Comparison of ENCODE assay signal across 8 cellular contexts in genomic region chr16:57244767-57245471, GRCh38. TPM values are rescaled to one million over a fixed set of nuclear protein-coding genes. Genes with fewer than 3 reads are reported as not detected.
DNase-seq lines count a peak whose midpoint lies in the region; ATAC-seq and TF ChIP-seq lines count a peak whose summit lies in the region.

Gene ARL2BP (plus strand): TSS chr16:57245259. CDS start chr16:57245368, 109 bp downstream.

- H3K4me3 ChIP-seq in GM12875 (ENCODE audit: low read depth, low read length) (peak within 1 kb of the TSS; percentile 77), adrenal gland (peak within 1 kb of the TSS; percentile 23 to 86 (median 64)), heart left ventricle (peak within 1 kb of the TSS; percentile 36 to 94 (median 82)), upper lobe of left lung (peak within 1 kb of the TSS; percentile 59 to 84 (median 62))

- H3K9me3 ChIP-seq in adrenal gland (replicated peaks in 1 of 3) (no peaks in the 10 kb centered on the region), heart left ventricle (no peaks in the 10 kb centered on the region), upper lobe of left lung (no peaks in the 10 kb centered on the region)

- peak; percentile 63 for DNase-seq in NCI-H1436 treated with DMSO at 0.1 percent for 48 hours (lab: John Stamatoyannopoulos, UW)
- DNase-seq in T-cell, result peak; percentile 93 to 98 (median 96)
- DNase-seq in adrenal gland, result peak; percentile 98 to 99 (median 98)
- DNase-seq in heart left ventricle, result peak; percentile 98 to 99 (median 99)
- DNase-seq in posterior cingulate gyrus, result peak; percentile 97 to 100 (median 99)
- DNase-seq in upper lobe of left lung, result peak; percentile 99

- H3K27ac ChIP-seq in adrenal gland, result peak within 1 kb of the TSS; percentile 71 to 93 (median 90)
- H3K27ac ChIP-seq in heart left ventricle, result peak within 1 kb of the TSS; percentile 81 to 97 (median 94)
- H3K27ac ChIP-seq in upper lobe of left lung, result peak within 1 kb of the TSS; percentile 90 to 95 (median 93)

- TF ChIP-seq CTCF in GM12875 (IDR thresholded peaks at IDR 0.05; ENCODE audit: borderline replicate concordance, insufficient read depth, low read depth, low read length) (no peak), adrenal gland (IDR thresholded peaks at IDR 0.05) (peak in 1 of 6 experiments; percentile 3), heart left ventricle (IDR thresholded peaks at IDR 0.05) (peak in 6 of 12 donors; percentile 3 to 44 (median 10)), upper lobe of left lung (IDR thresholded peaks at IDR 0.05) (peak in 2 of 6 experiments; percentile 41 to 46)

- TF ChIP-seq POLR2A in adrenal gland (IDR thresholded peaks at IDR 0.05), result peak; percentile 76 to 77
- peak in 1 of 2 donors; percentile 86 for TF ChIP-seq POLR2A in heart left ventricle (IDR thresholded peaks at IDR 0.05)
- TF ChIP-seq POLR2A in upper lobe of left lung (IDR thresholded peaks at IDR 0.05), result peak in 3 of 4 donors; percentile 58 to 94 (median 89)

- intact Hi-C loops in adrenal gland (cut with DNase I), result loop anchor here in 1 of 2 donors (10.0 kb wide), 1 partner anchor 50 kb away; no protein-coding TSS in a partner anchor
- intact Hi-C loops in heart left ventricle (cut with DNase I), result loop anchor here in 7 of 10 donors (1.0 to 10.0 kb wide), 7 partner anchors 37 to 172 kb away; partner anchors contain the start of genes CPNE2 (in 1 of the 7), PLLP (in 1 of the 7), PSME3IP1 (in 1 of the 7) and RSPRY1 (in 1 of the 7)
- intact Hi-C loops in posterior cingulate gyrus (cut with DNase I), result loop anchor here (1.0 to 2.0 kb wide), 2 partner anchors 54 to 58 kb away; partner anchors contain the start of genes PSME3IP1 and RSPRY1

- peaks cover 20% of the 10 kb centered on the region for H3K36me3 Mint-ChIP-seq in T-cell

- TF ChIP-seq EP300 in upper lobe of left lung (IDR thresholded peaks at IDR 0.05), result no peak

- WGBS in adrenal gland, 4 donors, result 0 to 1% (median 1%) methylated on average over 30 to 77 of the region's 77 CpGs
- WGBS in heart left ventricle, 4 donors, result 0% methylated on average over 19 to 77 of the region's 77 CpGs
- 1 to 2% methylated on average over 21 to 62 of the region's 77 CpGs for WGBS in upper lobe of left lung, 2 donors

- H3K4me1 Mint-ChIP-seq in T-cell, result peaks cover 18 to 28% (median 23%) of the 10 kb centered on the region in 3 donors

- H3K4me1 ChIP-seq in adrenal gland (replicated peaks in 1 of 2) (peaks cover 6 to 11% of the 10 kb centered on the region in 2 donors), heart left ventricle (peaks cover 0 to 22% (median 14%) of the 10 kb centered on the region in 12 donors), upper lobe of left lung (peaks cover 17 to 26% (median 22%) of the 10 kb centered on the region in 4 donors)

- no peaks in the 10 kb centered on the region for H3K27me3 Mint-ChIP-seq in T-cell

- no peaks in the 10 kb centered on the region for H3K27me3 ChIP-seq in adrenal gland
- H3K27me3 ChIP-seq in heart left ventricle, result no peaks in the 10 kb centered on the region
- no peaks in the 10 kb centered on the region for H3K27me3 ChIP-seq in upper lobe of left lung

- H3K4me3 Mint-ChIP-seq in T-cell, result peak within 1 kb of the TSS; percentile 81 to 93 (median 89)

- peak within 1 kb of the TSS; percentile 94 to 97 for H3K27ac Mint-ChIP-seq in T-cell

- peak; percentile 98 for ATAC-seq in HG02798 (IDR thresholded peaks at IDR 0.05; ENCODE audit: poor library complexity, unreplicated experiment)
- ATAC-seq in T-cell (replicated peaks in 1 of 4), result peak; percentile 95 to 99 (median 96)
- ATAC-seq in heart left ventricle, result peak; percentile 98 to 99 (median 98)
- ATAC-seq in upper lobe of left lung (ENCODE audit: low FRiP score in 2 of 2), result peak; percentile 97 to 99

- POLR2A ChIA-PET in T-cell (lab: Charles Lee), result interaction anchor here (0.5 to 0.6 kb wide), 4 partner anchors 15 to 365 kb away, joined by 3 to 8 read pairs (median 4); partner anchors contain the start of gene COQ9 (in 1 of the 2)

- CTCF ChIA-PET in T-cell (lab: Charles Lee), result no interaction called here

- H3K9me3 Mint-ChIP-seq in T-cell, result no peaks in the 10 kb centered on the region

- H3K36me3 ChIP-seq in adrenal gland (replicated peaks in 1 of 2) (peaks cover 0 to 27% of the 10 kb centered on the region in 2 donors), heart left ventricle (peaks cover 0 to 45% (median 39%) of the 10 kb centered on the region in 9 donors), upper lobe of left lung (peaks cover 7 to 33% (median 19%) of the 10 kb centered on the region in 4 donors)

RNA-seq across cellular contexts. Expression of gene ARL2BP, which starts in this region (rescaled TPM):
- total RNA-seq in T-cell, result 10 to 100 TPM; 34.6 to 62.2 (median 48.4) TPM
- total RNA-seq in adrenal gland, result 10 to 100 TPM; 47.9 to 88.7 (median 57.9) TPM
- polyA plus RNA-seq in adrenal gland, result 100 to 1,000 TPM in 1 of 3 donors, 10 to 100 TPM in 2; 32.6 to 136 (median 35.2) TPM
- 10 to 100 TPM; 43.9 to 68.8 (median 52.1) TPM for total RNA-seq in heart left ventricle
- 10 to 100 TPM; 40.3 to 83.5 TPM for polyA plus RNA-seq in heart left ventricle
- total RNA-seq in upper lobe of left lung, result 10 to 100 TPM; 18.9 to 74.9 (median 54.2) TPM

Comparison
In these comparisons a context has a peak if more than half of its experiments do, and no peak if none do; other contexts are left out.
1. Peak in every context shown above with its lines: DNase-seq, ATAC-seq, H3K4me3 ChIP-seq and H3K27ac ChIP-seq.